In genomic region chr5:79795764-79796398, GRCh38 we compare ENCODE assay signal across 1 cellular context.
TF ChIP-seq lines count a peak whose summit lies in the region.

No MANE protein-coding gene starts in this region.

TF ChIP-seq in K562, 482 proteins besides CTCF, POLR2A, EP300 and RAD21 (continued from another document):
- TF ChIP-seq ZFP36 (IDR thresholded peaks at IDR 0.05; ENCODE audit: low read depth, low read length, partially characterized antibody) = peak; percentile 75
- peak in 1 of 2 experiments; percentile 63; a peak in 1 of 4 replicates for TF ChIP-seq TEAD1 (CRISPR knock-in tag; IDR thresholded peaks at IDR 0.05)
- no peak for TF ChIP-seq ZNF12 (CRISPR knock-in tag; IDR thresholded peaks at IDR 0.05)
- TF ChIP-seq RBFOX2 (IDR thresholded peaks at IDR 0.05; ENCODE audit: low read depth, low read length) = no peak
- TF ChIP-seq SMARCA5 (IDR thresholded peaks at IDR 0.05) = 0 out of 2 replicates have a peak, but pooled peaks have one; percentile 40
- TF ChIP-seq ZNF584 (CRISPR knock-in tag; IDR thresholded peaks at IDR 0.05; ENCODE audit: low read depth) = no peak
- no peak for TF ChIP-seq FUS (optimal IDR thresholded peaks at IDR 0.05; ENCODE audit: low read depth, low read length)
